In the genomic region with DNA sequence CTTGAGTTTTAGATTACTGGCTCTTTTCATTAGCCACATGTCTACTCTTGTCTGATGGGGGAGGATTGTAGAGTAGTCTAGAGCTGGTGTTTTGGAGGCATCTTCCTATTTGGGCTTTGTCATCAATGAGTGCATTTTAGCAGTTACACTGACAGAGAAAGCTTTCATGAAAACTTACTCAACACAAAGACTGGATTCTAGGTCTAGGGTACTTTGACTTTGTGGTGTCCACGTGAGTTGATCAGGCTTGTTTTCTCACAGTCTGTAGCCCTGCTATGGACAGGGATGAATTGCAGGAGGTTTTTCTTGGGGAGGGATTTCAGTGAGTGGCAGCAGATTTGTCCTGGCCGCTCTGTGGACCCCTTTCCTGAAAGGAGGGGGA, we compare ENCODE assay signal across 16 cellular contexts. TPM values are rescaled to one million over a fixed set of nuclear protein-coding genes. Genes with fewer than 3 reads are reported as not detected.
A peak's percentile ranks its signal among the peaks of the same experiment; 100 is the strongest.
DNase-seq lines count a peak whose midpoint lies in the region; ATAC-seq and TF ChIP-seq lines count a peak whose summit lies in the region.
"Had no signal": no experiment of that assay in that cellular context is flagged by ENCODE, and none has a peak within 500 bp of the region (broad histone marks: within the 10 kb centered on the region; RNA-seq: fewer than 3 reads in every experiment).

No MANE protein-coding gene starts in this region.

- H3K4me3 Mint-ChIP-seq in Calu3 (ENCODE audit: low read depth, unreplicated experiment) (peak overlapping the region; percentile 49), chondrocyte (ENCODE audit: unreplicated experiment) (no peak overlapping the region), neural progenitor cell (peak overlapping the region; percentile 22)
- H3K4me3 Mint-ChIP-seq: activated naive CD8-positive, alpha-beta T cell treated with anti-CD3 and anti-CD28 coated beads, Interleukin-2, amount 10 ng/mL, durations not matched to agents 7 days and 5 days; activated T-cell treated with anti-CD3 and anti-CD28 coated beads, Interleukin-2, amount 50 U/mL, for 4 hours; stimulated activated naive CD8-positive, alpha-beta T cell treated with anti-CD3 and anti-CD28 coated beads, Interleukin-15, Interleukin-2, amounts not matched to agents 100 ng/mL and 50 ng/mL, for 24 hours had no signal

- H3K36me3 ChIP-seq in neural progenitor cell: no peaks in the 10 kb centered on the region
- H3K36me3 ChIP-seq: vagina had no signal

- peaks cover 100% of the 10 kb centered on the region for H4K20me1 ChIP-seq in neural progenitor cell (ENCODE audit: low read depth)

- no peak for DNase-seq in Calu3
- DNase-seq in chondrocyte (ENCODE audit: low spot score): no peak
- DNase-seq in neural progenitor cell (ENCODE audit: low spot score): no peak
- no peak for DNase-seq in dedifferentiated amniotic fluid mesenchymal stem cell (ENCODE audit: extremely low spot score)
- no peak for DNase-seq in central memory CD4-positive, alpha-beta T cell
- DNase-seq: activated naive CD8-positive, alpha-beta T cell treated with anti-CD3 and anti-CD28 coated beads, Interleukin-2, amount 10 ng/mL, durations not matched to agents 7 days and 5 days; activated T-cell treated with anti-CD3 and anti-CD28 coated beads, Interleukin-2, amount 50 U/mL, for 4 hours; NCI-H1048; SIG-M5 had no signal

- H3K27me3 Mint-ChIP-seq in Calu3 (ENCODE audit: unreplicated experiment) (no peaks in the 10 kb centered on the region), chondrocyte (ENCODE audit: low read depth) (no peaks in the 10 kb centered on the region), neural progenitor cell (ENCODE audit: insufficient read depth, low read depth) (no peaks in the 10 kb centered on the region)

- no peak overlapping the region for H2AFZ ChIP-seq in neural progenitor cell (replicated peaks)

- H3K4me1 Mint-ChIP-seq in Calu3 (ENCODE audit: low read depth, unreplicated experiment): peaks cover 43% of the 10 kb centered on the region
- H3K4me1 Mint-ChIP-seq in chondrocyte (ENCODE audit: low read depth): peaks cover 69% of the 10 kb centered on the region
- H3K4me1 Mint-ChIP-seq in neural progenitor cell: peaks cover 83% of the 10 kb centered on the region

- H3K79me2 ChIP-seq in neural progenitor cell (ENCODE audit: low read depth): peaks cover 100% of the 10 kb centered on the region

- CTCF ChIA-PET in Calu3 (lab: Charles Lee): no interaction called here

- H3K4me1 ChIP-seq in neural progenitor cell: peaks cover 59% of the 10 kb centered on the region

- H3K27ac ChIP-seq in neural progenitor cell: no peak overlapping the region
- H3K27ac ChIP-seq: C4-2B, skin epidermis, vagina had no signal

- H3K9ac ChIP-seq in neural progenitor cell: no peak overlapping the region

- H3K9me3 ChIP-seq in neural progenitor cell (ENCODE audit: low read depth): no peaks in the 10 kb centered on the region
- H3K9me3 ChIP-seq: vagina had no signal

- no peak overlapping the region for H3K4me3 ChIP-seq in neural progenitor cell
- H3K4me3 ChIP-seq: skin epidermis, vagina had no signal

- BruUV-seq in Calu3 (replicated peaks; lab: Mats Ljungman, UMichigan): no TSS peak

- TF ChIP-seq CTCF in Calu3 (IDR thresholded peaks at IDR 0.05; ENCODE audit: unreplicated experiment) (no peak), chondrocyte (IDR thresholded peaks at IDR 0.05) (no peak), neural progenitor cell (IDR thresholded peaks at IDR 0.05) (no peak)

- H3K36me3 Mint-ChIP-seq in Calu3 (ENCODE audit: insufficient read depth, unreplicated experiment) (peaks cover 42% of the 10 kb centered on the region), chondrocyte (ENCODE audit: low read depth) (no peaks in the 10 kb centered on the region), neural progenitor cell (no peaks in the 10 kb centered on the region)
- H3K36me3 Mint-ChIP-seq: activated naive CD8-positive, alpha-beta T cell treated with anti-CD3 and anti-CD28 coated beads, Interleukin-2, amount 10 ng/mL, durations not matched to agents 7 days and 5 days had no signal

- intact Hi-C loops in Calu3 (cut with micrococcal nuclease; ENCODE audit: unreplicated experiment): loop anchor here (5.0 kb wide), 1 partner anchor 162 kb away; no protein-coding TSS in a partner anchor

- no peaks in the 10 kb centered on the region for H3K9me3 Mint-ChIP-seq in Calu3 (ENCODE audit: low read depth, unreplicated experiment)
- no peaks in the 10 kb centered on the region for H3K9me3 Mint-ChIP-seq in chondrocyte (ENCODE audit: low read depth)
- H3K9me3 Mint-ChIP-seq in neural progenitor cell: no peaks in the 10 kb centered on the region
- H3K9me3 Mint-ChIP-seq: activated naive CD8-positive, alpha-beta T cell treated with anti-CD3 and anti-CD28 coated beads, Interleukin-2, amount 10 ng/mL, durations not matched to agents 7 days and 5 days; activated T-cell treated with anti-CD3 and anti-CD28 coated beads, Interleukin-2, amount 50 U/mL, for 4 hours; stimulated activated naive CD8-positive, alpha-beta T cell treated with anti-CD3 and anti-CD28 coated beads, Interleukin-15, Interleukin-2, amounts not matched to agents 100 ng/mL and 50 ng/mL, for 24 hours had no signal

- peaks cover 14% of the 10 kb centered on the region for H3F3A ChIP-seq in neural progenitor cell (ENCODE audit: low read depth)

- H3K27ac Mint-ChIP-seq in Calu3 (ENCODE audit: unreplicated experiment) (peak overlapping the region; percentile 54), chondrocyte (ENCODE audit: unreplicated experiment) (peak overlapping the region; percentile 50), neural progenitor cell (peak overlapping the region; percentile 32)
- H3K27ac Mint-ChIP-seq: activated naive CD8-positive, alpha-beta T cell treated with anti-CD3 and anti-CD28 coated beads, Interleukin-2, amount 10 ng/mL, durations not matched to agents 7 days and 5 days; stimulated activated naive CD8-positive, alpha-beta T cell treated with anti-CD3 and anti-CD28 coated beads, Interleukin-15, Interleukin-2, amounts not matched to agents 100 ng/mL and 50 ng/mL, for 24 hours had no signal

- peak overlapping the region; percentile 40 for H3K4me2 ChIP-seq in neural progenitor cell

- H3K27me3 ChIP-seq in neural progenitor cell: no peaks in the 10 kb centered on the region
- H3K27me3 ChIP-seq: vagina had no signal

- peak; percentile 2 for ATAC-seq in HG02678 (IDR thresholded peaks at IDR 0.05; ENCODE audit: unreplicated experiment)
- no peak for ATAC-seq in GM18909 (IDR thresholded peaks at IDR 0.05; ENCODE audit: poor library complexity, unreplicated experiment)
- ATAC-seq in HG02973 (IDR thresholded peaks at IDR 0.05; ENCODE audit: unreplicated experiment): no peak
- ATAC-seq: activated T-cell treated with anti-CD3 and anti-CD28 coated beads, Interleukin-2, amount 50 U/mL, for 4 hours had no signal

RNA-seq across cellular contexts. Expression of a gene that starts 6.5 kb away (rescaled TPM):
- total RNA-seq in Calu3 (2022): 150 and 183 TPM in 2 replicates
- 200 to 271 TPM (median 217 TPM) in 3 replicates for total RNA-seq in chondrocyte
- total RNA-seq in neural progenitor cell (ENCODE audit: low replicate concordance): 76.3 and 84.7 TPM in 2 replicates
